3 cellular contexts compared by ENCODE assay signal in genomic region chr10:77093126-77093525, GRCh38.
"Had no signal": no experiment of that assay in that cellular context is flagged by ENCODE, and none has a peak within 500 bp of the region (broad histone marks: within the 10 kb centered on the region; RNA-seq: fewer than 3 reads in every experiment).

No MANE protein-coding gene starts in this region.

- ATAC-seq: GM12878 had no signal

- DNase-seq: GDM1, GF-D8 had no signal

- H3K4me3 ChIP-seq: GM12878 had no signal
